Comparison of ENCODE assay signal across 32 cellular contexts in genomic region chr5:65906256-65906655, GRCh38.
"Had no signal": no experiment of that assay in that cellular context is flagged by ENCODE, and none has a peak within 500 bp of the region (broad histone marks: within the 10 kb centered on the region; RNA-seq: fewer than 3 reads in every experiment).

No MANE protein-coding gene starts in this region.

- H3K36me3 ChIP-seq: adrenal gland, ascending aorta, brain microvascular endothelial cell, breast epithelium, cardiac muscle cell had no signal

- H3K27me3 ChIP-seq: adrenal gland, ascending aorta, body of pancreas, brain microvascular endothelial cell, breast epithelium, cardiac muscle cell had no signal

- H3K27ac ChIP-seq: adrenal gland, ascending aorta, body of pancreas, brain microvascular endothelial cell, breast epithelium, cardiac muscle cell had no signal

- H3K4me1 ChIP-seq: adrenal gland, ascending aorta, body of pancreas, breast epithelium had no signal

- DNase-seq: activated effector memory CD4-positive, alpha-beta T cell treated with anti-CD3 and anti-CD28 coated beads, Interleukin-2, amount 50 U/mL, for 16 hours; activated effector memory CD4-positive, alpha-beta T cell treated with Interleukin-2 at 50 U/mL for 16 hours; activated gamma-delta T cell; activated gamma-delta T cell treated with Interleukin-2 at 50 U/mL for 16 hours; activated naive CD4-positive, alpha-beta T cell; activated naive CD4-positive, alpha-beta T cell treated with anti-CD3 and anti-CD28 coated beads for 36 hours; activated naive CD4-positive, alpha-beta T cell treated with anti-CD3 and anti-CD28 coated beads, Interleukin-2, amount 10 ng/mL, durations not matched to agents 7 days and 5 days; activated naive CD4-positive, alpha-beta T cell treated with Interleukin-2 at 50 U/mL for 16 hours; activated naive CD8-positive, alpha-beta T cell treated with anti-CD3 and anti-CD28 coated beads for 36 hours; activated naive CD8-positive, alpha-beta T cell treated with anti-CD3 and anti-CD28 coated beads, Interleukin-2, amount 10 ng/mL, durations not matched to agents 7 days and 5 days; activated naive CD8-positive, alpha-beta T cell treated with anti-CD3 and anti-CD28 coated beads, Interleukin-2, amount 50 U/mL, for 24 hours; activated T-cell treated with anti-CD3 and anti-CD28 coated beads, Interleukin-2, amount 50 U/mL, for 1 hour; activated T-cell treated with anti-CD3 and anti-CD28 coated beads, Interleukin-2, amount 50 U/mL, for 24 hours; activated T-cell treated with anti-CD3 and anti-CD28 coated beads, Interleukin-2, amount 50 U/mL, for 4 hours; activated T-cell treated with anti-CD3 and anti-CD28 coated beads, Interleukin-2, amount 50 U/mL, for 48 hours; activated T-cell treated with anti-CD3 and anti-CD28 coated beads, Interleukin-2, amount 50 U/mL, for 72 hours; adrenal gland; amniotic stem cell; amygdala; anterior cingulate cortex; aorta; body of pancreas; brain microvascular endothelial cell; caudate nucleus; central memory CD4-positive, alpha-beta T cell; cerebellar nuclear complex had no signal

- FAIRE-seq: astrocyte had no signal

- H3K4me3 ChIP-seq: adrenal gland, ascending aorta, body of pancreas, breast epithelium, cardiac muscle cell had no signal

- H3K9me3 ChIP-seq: adrenal gland, ascending aorta, body of pancreas, breast epithelium had no signal

- ATAC-seq: activated naive CD4-positive, alpha-beta T cell treated with anti-CD3 and anti-CD28 coated beads, Interleukin-2, amount 50 U/mL, for 72 hours; activated naive CD8-positive, alpha-beta T cell treated with anti-CD3 and anti-CD28 coated beads, Interleukin-2, amount 50 U/mL, for 24 hours; activated T-cell treated with anti-CD3 and anti-CD28 coated beads, Interleukin-2, amount 50 U/mL, for 4 hours; activated T-cell treated with anti-CD3 and anti-CD28 coated beads, Interleukin-2, amount 50 U/mL, for 72 hours; activated T-helper 17 cell treated with anti-CD3 and anti-CD28 coated beads, Interleukin-2, amount 50 U/mL, for 72 hours; body of pancreas had no signal
